Comparison of ENCODE assay signal across 8 cellular contexts in genomic region chr1:40315239-40315794, GRCh38. TPM values are rescaled to one million over a fixed set of nuclear protein-coding genes. Genes with fewer than 3 reads are reported as not detected.
DNase-seq lines count a peak whose midpoint lies in the region; ATAC-seq and TF ChIP-seq lines count a peak whose summit lies in the region.

No MANE protein-coding gene starts in this region.

- H3K9me3 Mint-ChIP-seq in activated CD4-positive, alpha-beta T cell treated with anti-CD3 and anti-CD28 coated beads for 36 hours (ENCODE audit: low read depth), result no peaks in the 10 kb centered on the region
- no peaks in the 10 kb centered on the region for H3K9me3 Mint-ChIP-seq in chondrocyte (ENCODE audit: low read depth)

- intact Hi-C loops in activated CD4-positive, alpha-beta T cell treated with anti-CD3 and anti-CD28 coated beads for 36 hours (cut with DNase I, micrococcal nuclease), result loop anchor here (1.0 to 5.0 kb wide), 8 partner anchors 23 to 218 kb away; partner anchors contain the start of genes PPT1 (in 1 of the 2) and RLF (in 1 of the 2)

- peaks cover 42% of the 10 kb centered on the region for H3K4me1 Mint-ChIP-seq in activated CD4-positive, alpha-beta T cell treated with anti-CD3 and anti-CD28 coated beads for 36 hours
- peaks cover 23% of the 10 kb centered on the region for H3K4me1 Mint-ChIP-seq in chondrocyte (ENCODE audit: low read depth)

- H3K36me3 Mint-ChIP-seq in activated CD4-positive, alpha-beta T cell treated with anti-CD3 and anti-CD28 coated beads for 36 hours (ENCODE audit: low read depth), result no peaks in the 10 kb centered on the region
- no peaks in the 10 kb centered on the region for H3K36me3 Mint-ChIP-seq in chondrocyte (ENCODE audit: low read depth)

- TF ChIP-seq CTCF in chondrocyte (IDR thresholded peaks at IDR 0.05), result peak; percentile 93

- peak; percentile 82 for DNase-seq in EH (ENCODE audit: low read depth)
- DNase-seq in NCI-H2196 treated with DMSO at 0.1 percent for 48 hours (lab: John Stamatoyannopoulos, UW; ENCODE audit: unreplicated experiment), result peak; percentile 56
- peak; percentile 92 for DNase-seq in activated CD4-positive, alpha-beta T cell treated with anti-CD3 and anti-CD28 coated beads for 36 hours
- no peak for DNase-seq in chondrocyte (ENCODE audit: low spot score)
- DNase-seq in kidney glomerular epithelial cell (lab: John Stamatoyannopoulos, UW), result peak; percentile 32
- DNase-seq in stimulated activated CD4-positive, alpha-beta T cell treated with anti-CD3 and anti-CD28 coated beads, Interleukin-12 subunit alpha, Interleukin-12 subunit beta, amount 100 ng/mL, for 48 hours (ENCODE audit: low read depth in 2 of 3, low spot score in 1 of 3), result peak; percentile 75 to 85 (median 83)

- H3K4me3 Mint-ChIP-seq in activated CD4-positive, alpha-beta T cell treated with anti-CD3 and anti-CD28 coated beads for 36 hours, result peak overlapping the region; percentile 72
- peak overlapping the region; percentile 67 for H3K4me3 Mint-ChIP-seq in chondrocyte (ENCODE audit: unreplicated experiment)

- ATAC-seq in HG02642 (IDR thresholded peaks at IDR 0.05; ENCODE audit: poor library complexity, unreplicated experiment), result peak; percentile 37
- ATAC-seq in activated CD4-positive, alpha-beta T cell treated with anti-CD3 and anti-CD28 coated beads for 36 hours, result peak; percentile 74
- no peak for ATAC-seq in HG03095 (IDR thresholded peaks at IDR 0.05; ENCODE audit: unreplicated experiment)

- peak overlapping the region; percentile 77 for H3K27ac Mint-ChIP-seq in activated CD4-positive, alpha-beta T cell treated with anti-CD3 and anti-CD28 coated beads for 36 hours
- H3K27ac Mint-ChIP-seq in chondrocyte (ENCODE audit: unreplicated experiment), result peak overlapping the region; percentile 63

- peaks cover 14% of the 10 kb centered on the region for H3K27me3 Mint-ChIP-seq in activated CD4-positive, alpha-beta T cell treated with anti-CD3 and anti-CD28 coated beads for 36 hours
- peaks cover 10% of the 10 kb centered on the region for H3K27me3 Mint-ChIP-seq in chondrocyte (ENCODE audit: low read depth)

- CTCF ChIA-PET in activated CD4-positive, alpha-beta T cell treated with anti-CD3 and anti-CD28 coated beads for 36 hours (lab: Charles Lee), result interaction anchor here (0.6 to 5.8 kb wide), 33 partner anchors 9 to 601 kb away, joined by 3 to 61 read pairs (median 4); no protein-coding TSS in a partner anchor

- POLR2A ChIA-PET in activated CD4-positive, alpha-beta T cell treated with anti-CD3 and anti-CD28 coated beads for 36 hours (lab: Charles Lee), result interaction anchor here (0.6 to 1.1 kb wide), 4 partner anchors 27 to 128 kb away, joined by 3 to 5 read pairs (median 4); no protein-coding TSS in a partner anchor

RNA-seq across cellular contexts. Expression of gene COL9A2, which starts 1.8 kb away (rescaled TPM):
- 1 to 10 TPM; 2.5 to 3.0 TPM for total RNA-seq in activated CD4-positive, alpha-beta T cell treated with anti-CD3 and anti-CD28 coated beads for 36 hours
- 4.9 to 10.4 TPM (median 9.9 TPM) in 3 replicates for total RNA-seq in chondrocyte

RNA-seq across cellular contexts. Expression of gene ZMPSTE24, which starts 57.3 kb away (rescaled TPM):
- 10 to 100 TPM; 20.7 to 23.0 TPM for total RNA-seq in activated CD4-positive, alpha-beta T cell treated with anti-CD3 and anti-CD28 coated beads for 36 hours
- 49.5 to 62.3 TPM (median 49.6 TPM) in 3 replicates for total RNA-seq in chondrocyte

RNA-seq across cellular contexts. Expression of gene SMAP2, which starts 58.2 kb away (rescaled TPM):
- total RNA-seq in activated CD4-positive, alpha-beta T cell treated with anti-CD3 and anti-CD28 coated beads for 36 hours, result 100 to 1,000 TPM; 241 to 258 TPM
- 14.0 to 16.8 TPM (median 15.5 TPM) in 3 replicates for total RNA-seq in chondrocyte

Comparison
In these comparisons a context has a peak if more than half of its experiments do, and no peak if none do; other contexts are left out.
1. RNA of gene SMAP2, which starts 58.2 kb away (total RNA-seq): 241 to 258 TPM in activated CD4-positive, alpha-beta T cell treated with anti-CD3 and anti-CD28 coated beads for 36 hours; 14.0 to 16.8 TPM in chondrocyte; every median in the first group is over 10 times any median in the second.